12 cellular contexts compared by ENCODE assay signal in the genomic region with DNA sequence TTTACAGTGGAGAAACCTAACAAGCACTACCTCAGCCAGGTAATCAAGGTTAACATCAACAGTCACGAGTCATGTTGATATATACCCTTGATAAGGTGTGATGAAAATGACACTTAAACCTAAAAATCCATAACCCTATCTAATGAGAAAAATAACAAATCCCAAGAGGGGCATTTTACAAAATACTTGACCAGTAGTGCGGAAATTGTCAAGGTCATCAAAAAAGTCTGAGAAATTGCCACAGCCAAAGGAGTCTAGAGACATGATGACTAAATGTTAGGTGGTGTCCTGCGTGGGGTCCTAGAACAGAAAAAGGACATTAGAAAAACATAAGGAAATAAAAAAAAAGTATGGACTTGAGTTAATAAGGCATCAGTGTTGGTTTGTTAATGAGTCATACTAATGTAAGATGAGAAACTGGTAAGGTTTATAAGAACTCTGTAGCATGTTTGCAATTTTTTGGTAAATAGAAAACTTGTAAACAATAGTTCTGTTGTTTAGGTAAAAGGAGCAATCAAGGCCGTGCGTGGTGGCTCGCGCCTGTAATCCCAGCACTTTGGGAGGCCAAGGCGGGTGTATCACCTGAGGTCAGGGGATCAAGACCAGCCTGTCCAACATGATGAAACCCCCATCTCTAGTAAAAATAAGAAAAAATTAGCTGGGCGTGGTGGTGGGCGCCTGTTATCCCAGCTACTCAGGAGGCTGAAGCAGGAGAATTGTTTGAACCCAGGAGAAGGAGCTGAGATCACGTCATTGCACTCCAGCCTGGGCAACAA. TPM values are rescaled to one million over a fixed set of nuclear protein-coding genes. Genes with fewer than 3 reads are reported as not detected.
DNase-seq lines count a peak whose midpoint lies in the region; ATAC-seq, FAIRE-seq and TF ChIP-seq lines count a peak whose summit lies in the region.
"Had no signal": no experiment of that assay in that cellular context is flagged by ENCODE, and none has a peak within 500 bp of the region (broad histone marks: within the 10 kb centered on the region; RNA-seq: fewer than 3 reads in every experiment).

No MANE protein-coding gene starts in this region.

- no TSS peak for BruUV-seq in OCI-LY7 (replicated peaks; lab: Mats Ljungman, UMichigan)

- peaks cover 33% of the 10 kb centered on the region for H3K79me2 ChIP-seq in OCI-LY7 (ENCODE audit: insufficient read depth, low read depth, low read length)

- no peaks in the 10 kb centered on the region for H4K20me1 ChIP-seq in OCI-LY7 (ENCODE audit: insufficient read depth, low read length)

- no peak overlapping the region for H2AFZ ChIP-seq in OCI-LY7 (ENCODE audit: low read length)

- peaks cover 46% of the 10 kb centered on the region for H3K4me1 ChIP-seq in OCI-LY7 (ENCODE audit: insufficient read depth, low read length, poor library complexity, severe bottlenecking)
- H3K4me1 ChIP-seq: ascending aorta had no signal

- peaks cover 34% of the 10 kb centered on the region for H3K36me3 Mint-ChIP-seq in activated naive CD4-positive, alpha-beta T cell treated with anti-CD3 and anti-CD28 coated beads, Interleukin-2, amount 10 ng/mL, durations not matched to agents 7 days and 5 days
- H3K36me3 Mint-ChIP-seq in stimulated activated naive B cell treated with anti-CD40 and anti-IgM and Interleukin-4, amounts not matched to agents 10 μg/mL and 1 μg/mL and 100 μg/mL, for 72 hours = peaks cover 23 to 29% of the 10 kb centered on the region in 2 donors

- peak; percentile 28 for FAIRE-seq in colon (lab: Jason Lieb, UNC)
- FAIRE-seq: small intestine had no signal

- peak overlapping the region; percentile 83 for H3K4me2 ChIP-seq in OCI-LY7 (ENCODE audit: low read length)

- peak overlapping the region; percentile 88 for H3K27ac ChIP-seq in OCI-LY7 (ENCODE audit: low read depth, low read length, poor library complexity, severe bottlenecking)
- H3K27ac ChIP-seq: ascending aorta had no signal

- intact Hi-C loops in OCI-LY7 (cut with micrococcal nuclease; ENCODE audit: unreplicated experiment) = no loop called here

- no peaks in the 10 kb centered on the region for H3K27me3 Mint-ChIP-seq in activated naive CD4-positive, alpha-beta T cell treated with anti-CD3 and anti-CD28 coated beads, Interleukin-2, amount 10 ng/mL, durations not matched to agents 7 days and 5 days
- H3K27me3 Mint-ChIP-seq in stimulated activated naive B cell treated with anti-CD40 and anti-IgM and Interleukin-4, amounts not matched to agents 10 μg/mL and 1 μg/mL and 100 μg/mL, for 72 hours = no peaks in the 10 kb centered on the region

- no peak overlapping the region for H3K4me3 Mint-ChIP-seq in activated naive CD4-positive, alpha-beta T cell treated with anti-CD3 and anti-CD28 coated beads, Interleukin-2, amount 10 ng/mL, durations not matched to agents 7 days and 5 days
- peak overlapping the region; percentile 50 to 57 for H3K4me3 Mint-ChIP-seq in stimulated activated naive B cell treated with anti-CD40 and anti-IgM and Interleukin-4, amounts not matched to agents 10 μg/mL and 1 μg/mL and 100 μg/mL, for 72 hours
- H3K4me3 Mint-ChIP-seq: CD14-positive monocyte had no signal

- peaks cover 69% of the 10 kb centered on the region for H3K36me3 ChIP-seq in OCI-LY7 (ENCODE audit: insufficient read depth, low read length)

- CTCF ChIA-PET in activated naive CD4-positive, alpha-beta T cell treated with anti-CD3 and anti-CD28 coated beads, Interleukin-2, amount 10 ng/mL, durations not matched to agents 7 days and 5 days (lab: Charles Lee) = no interaction called here
- CTCF ChIA-PET in OCI-LY7 (lab: Charles Lee; ENCODE audit: unreplicated experiment) = no interaction called here

- ATAC-seq in stimulated activated naive B cell treated with anti-CD40 and anti-IgM and Interleukin-4, amounts not matched to agents 10 μg/mL and 1 μg/mL and 100 μg/mL, for 72 hours (replicated peaks) = no peak
- ATAC-seq in HG02884 (IDR thresholded peaks at IDR 0.05; ENCODE audit: unreplicated experiment) = no peak

- H3K9me2 ChIP-seq in OCI-LY7 (ENCODE audit: insufficient read depth, low read length) = no peaks in the 10 kb centered on the region

- H3K9me3 ChIP-seq in OCI-LY7 (ENCODE audit: low read length) = no peaks in the 10 kb centered on the region
- H3K9me3 ChIP-seq: ascending aorta had no signal

- no peak for TF ChIP-seq CTCF in OCI-LY7 (conservative IDR thresholded peaks at IDR 0.05; ENCODE audit: low read length)

- DNase-seq in activated naive CD4-positive, alpha-beta T cell treated with anti-CD3 and anti-CD28 coated beads, Interleukin-2, amount 10 ng/mL, durations not matched to agents 7 days and 5 days = no peak
- no peak for DNase-seq in activated naive CD4-positive, alpha-beta T cell treated with Interleukin-2 at 50 U/mL for 16 hours
- DNase-seq in OCI-LY7 (ENCODE audit: low spot score) (no peak), cerebellar nuclear complex (lab: John Stamatoyannopoulos, UW) (no peak), NCI-H146 treated with DMSO at 0.1 percent for 48 hours (lab: John Stamatoyannopoulos, UW; ENCODE audit: unreplicated experiment) (no peak)
- no peak for DNase-seq in stimulated activated naive B cell treated with anti-CD40 and anti-IgM and Interleukin-4, amounts not matched to agents 10 μg/mL and 1 μg/mL and 100 μg/mL, for 72 hours
- DNase-seq: activated CD4-positive, alpha-beta T cell treated with anti-CD3 and anti-CD28 coated beads, Interleukin-2, amount 50 U/mL, for 1 hour; small intestine had no signal

- H3K9me3 Mint-ChIP-seq in activated naive CD4-positive, alpha-beta T cell treated with anti-CD3 and anti-CD28 coated beads, Interleukin-2, amount 10 ng/mL, durations not matched to agents 7 days and 5 days = no peaks in the 10 kb centered on the region
- no peaks in the 10 kb centered on the region for H3K9me3 Mint-ChIP-seq in stimulated activated naive B cell treated with anti-CD40 and anti-IgM and Interleukin-4, amounts not matched to agents 10 μg/mL and 1 μg/mL and 100 μg/mL, for 72 hours

- peak overlapping the region; percentile 68 for H3K27ac Mint-ChIP-seq in activated naive CD4-positive, alpha-beta T cell treated with anti-CD3 and anti-CD28 coated beads, Interleukin-2, amount 10 ng/mL, durations not matched to agents 7 days and 5 days
- H3K27ac Mint-ChIP-seq in stimulated activated naive B cell treated with anti-CD40 and anti-IgM and Interleukin-4, amounts not matched to agents 10 μg/mL and 1 μg/mL and 100 μg/mL, for 72 hours = peak overlapping the region; percentile 83

- POLR2A ChIA-PET in OCI-LY7 (lab: Charles Lee) = interaction anchor here (0.7 to 2.3 kb wide), 3 partner anchors 9 to 19 kb away, joined by 3 to 6 read pairs (median 6); no protein-coding TSS in a partner anchor

- H3K4me1 Mint-ChIP-seq in activated naive CD4-positive, alpha-beta T cell treated with anti-CD3 and anti-CD28 coated beads, Interleukin-2, amount 10 ng/mL, durations not matched to agents 7 days and 5 days = peaks cover 30% of the 10 kb centered on the region
- H3K4me1 Mint-ChIP-seq in stimulated activated naive B cell treated with anti-CD40 and anti-IgM and Interleukin-4, amounts not matched to agents 10 μg/mL and 1 μg/mL and 100 μg/mL, for 72 hours = peaks cover 6 to 19% of the 10 kb centered on the region in 2 donors

- H3K4me3 ChIP-seq in OCI-LY7 (ENCODE audit: low read depth, low read length, poor library complexity, severe bottlenecking) = peak overlapping the region; percentile 98
- H3K4me3 ChIP-seq: ascending aorta had no signal

RNA-seq across cellular contexts. Expression of a gene that starts 2.9 kb away (rescaled TPM):
- total RNA-seq in OCI-LY7 (2014; rRNA removed; shearing (Covaris generic)) = 2,042 and 2,127 TPM in 2 replicates
- 431 and 447 TPM in 2 replicates for total RNA-seq in OCI-LY7 (2022)

RNA-seq across cellular contexts. Expression of a gene that starts 7.7 kb away (rescaled TPM):
- total RNA-seq in OCI-LY7 (2014; rRNA removed; shearing (Covaris generic)) = 126 and 133 TPM in 2 replicates
- total RNA-seq in OCI-LY7 (2022) = 140 and 147 TPM in 2 replicates

RNA-seq across cellular contexts. Expression of a gene that starts 14.0 kb away (rescaled TPM):
- total RNA-seq in OCI-LY7 (2014; rRNA removed; shearing (Covaris generic)) = 47.6 and 51.1 TPM in 2 replicates
- total RNA-seq in OCI-LY7 (2022) = 48.7 and 49.4 TPM in 2 replicates

RNA-seq across cellular contexts. Expression of a gene that starts 14.3 kb away (rescaled TPM):
- 23.5 and 29.3 TPM in 2 replicates for total RNA-seq in OCI-LY7 (2014; rRNA removed; shearing (Covaris generic))
- total RNA-seq in OCI-LY7 (2022) = 33.1 and 38.1 TPM in 2 replicates

RNA-seq across cellular contexts. Expression of a gene that starts 45.2 kb away (rescaled TPM):
- 11.0 and 14.9 TPM in 2 replicates for total RNA-seq in OCI-LY7 (2014; rRNA removed; shearing (Covaris generic))
- total RNA-seq in OCI-LY7 (2022) = 29.3 and 33.5 TPM in 2 replicates
- total RNA-seq: ascending aorta had no signal
